2 cellular contexts compared by ENCODE assay signal in the genomic region with DNA sequence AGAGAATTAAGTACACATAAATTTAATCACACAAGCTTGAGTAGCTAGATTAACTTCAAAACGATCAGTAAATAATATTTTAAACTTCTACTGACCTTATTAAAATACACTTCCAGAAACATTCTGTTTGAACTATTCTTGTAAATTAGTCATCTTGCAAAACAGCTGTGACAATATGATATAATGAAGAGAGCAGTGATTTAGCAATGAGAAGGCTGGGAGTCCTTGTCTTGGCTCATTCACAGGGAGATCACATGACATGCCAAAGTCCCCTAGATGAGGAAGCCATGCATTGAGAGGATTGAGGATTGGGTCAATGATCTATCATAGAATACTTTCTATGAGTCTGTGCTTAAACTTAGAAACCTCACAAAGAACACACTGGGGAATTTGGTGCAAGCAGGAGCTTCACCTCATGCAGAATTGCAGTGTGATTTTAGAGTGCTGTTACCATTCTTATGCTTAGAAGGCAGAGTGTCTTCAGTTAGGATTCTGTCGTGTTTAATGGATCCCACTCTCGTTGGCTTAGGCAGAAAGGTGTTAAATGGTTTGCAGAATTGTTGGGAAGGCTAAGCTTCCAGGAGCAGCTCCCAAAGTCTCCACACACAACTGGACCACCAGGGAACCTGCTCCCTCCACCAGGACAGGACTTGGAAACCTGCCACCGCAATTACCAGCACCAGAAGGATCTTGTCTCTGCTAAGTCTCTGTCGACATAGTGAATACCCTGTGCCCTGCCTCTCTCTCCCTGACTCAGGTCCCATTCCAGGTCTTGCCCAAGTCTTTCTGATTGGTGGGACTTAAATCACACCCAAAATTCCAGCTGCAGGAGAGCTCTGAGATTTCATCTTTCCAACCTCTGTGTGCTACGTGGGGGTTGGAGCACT.
A peak's percentile ranks its signal among the peaks of the same experiment; 100 is the strongest.
TF ChIP-seq lines count a peak whose summit lies in the region.

No MANE protein-coding gene starts in this region.

TF ChIP-seq in endothelial cell of umbilical vein, 7 proteins besides CTCF, POLR2A, EP300 and RAD21 (continued from another document):
- TF ChIP-seq JUN (IDR thresholded peaks at IDR 0.05; ENCODE audit: borderline replicate concordance, insufficient read depth, insufficient read length, low read depth) (no peak), MYC (IDR thresholded peaks at IDR 0.05; ENCODE audit: low read depth, low read length) (no peak), EZH2 (IDR thresholded peaks at IDR 0.05; ENCODE audit: borderline replicate concordance, low read depth, low read length, severe bottlenecking) (no peak), FOS (IDR thresholded peaks at IDR 0.05; ENCODE audit: borderline replicate concordance, insufficient read depth, low read length) (no peak)

TF ChIP-seq in liver, 16 proteins besides CTCF, POLR2A, EP300 and RAD21 (continued from another document):
- TF ChIP-seq, protein P1, sequence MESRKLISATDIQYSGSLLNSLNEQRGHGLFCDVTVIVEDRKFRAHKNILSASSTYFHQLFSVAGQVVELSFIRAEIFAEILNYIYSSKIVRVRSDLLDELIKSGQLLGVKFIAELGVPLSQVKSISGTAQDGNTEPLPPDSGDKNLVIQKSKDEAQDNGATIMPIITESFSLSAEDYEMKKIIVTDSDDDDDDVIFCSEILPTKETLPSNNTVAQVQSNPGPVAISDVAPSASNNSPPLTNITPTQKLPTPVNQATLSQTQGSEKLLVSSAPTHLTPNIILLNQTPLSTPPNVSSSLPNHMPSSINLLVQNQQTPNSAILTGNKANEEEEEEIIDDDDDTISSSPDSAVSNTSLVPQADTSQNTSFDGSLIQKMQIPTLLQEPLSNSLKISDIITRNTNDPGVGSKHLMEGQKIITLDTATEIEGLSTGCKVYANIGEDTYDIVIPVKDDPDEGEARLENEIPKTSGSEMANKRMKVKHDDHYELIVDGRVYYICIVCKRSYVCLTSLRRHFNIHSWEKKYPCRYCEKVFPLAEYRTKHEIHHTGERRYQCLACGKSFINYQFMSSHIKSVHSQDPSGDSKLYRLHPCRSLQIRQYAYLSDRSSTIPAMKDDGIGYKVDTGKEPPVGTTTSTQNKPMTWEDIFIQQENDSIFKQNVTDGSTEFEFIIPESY (IDR thresholded peaks at IDR 0.05), result peak; percentile 19
- TF ChIP-seq EGR1 (IDR thresholded peaks at IDR 0.05; ENCODE audit: low read depth in 2 of 2) (no peak), HNF4A (conservative IDR thresholded peaks at IDR 0.05) (peak; percentile 75 to 80), JUND (IDR thresholded peaks at IDR 0.05) (peak in 1 of 2 donors; percentile 59), FOXA1 (IDR thresholded peaks at IDR 0.05) (no peak), TAF1 (conservative IDR thresholded peaks at IDR 0.05) (no peak), GABPA (IDR thresholded peaks at IDR 0.05 in 1 of 2, conservative IDR thresholded peaks at IDR 0.05 in 1 of 2) (no peak), FOXA2 (IDR thresholded peaks at IDR 0.05) (peak; percentile 17), NR2F2 (IDR thresholded peaks at IDR 0.05) (no peak), HNF4G (IDR thresholded peaks at IDR 0.05) (no peak), YY1 (IDR thresholded peaks at IDR 0.05) (peak; percentile 63), RXRA (IDR thresholded peaks at IDR 0.05) (peak; percentile 46 to 79)
- TF ChIP-seq, protein P2, sequence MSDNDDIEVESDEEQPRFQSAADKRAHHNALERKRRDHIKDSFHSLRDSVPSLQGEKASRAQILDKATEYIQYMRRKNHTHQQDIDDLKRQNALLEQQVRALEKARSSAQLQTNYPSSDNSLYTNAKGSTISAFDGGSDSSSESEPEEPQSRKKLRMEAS (IDR thresholded peaks at IDR 0.05), result peak; percentile 18
- TF ChIP-seq, protein P3, sequence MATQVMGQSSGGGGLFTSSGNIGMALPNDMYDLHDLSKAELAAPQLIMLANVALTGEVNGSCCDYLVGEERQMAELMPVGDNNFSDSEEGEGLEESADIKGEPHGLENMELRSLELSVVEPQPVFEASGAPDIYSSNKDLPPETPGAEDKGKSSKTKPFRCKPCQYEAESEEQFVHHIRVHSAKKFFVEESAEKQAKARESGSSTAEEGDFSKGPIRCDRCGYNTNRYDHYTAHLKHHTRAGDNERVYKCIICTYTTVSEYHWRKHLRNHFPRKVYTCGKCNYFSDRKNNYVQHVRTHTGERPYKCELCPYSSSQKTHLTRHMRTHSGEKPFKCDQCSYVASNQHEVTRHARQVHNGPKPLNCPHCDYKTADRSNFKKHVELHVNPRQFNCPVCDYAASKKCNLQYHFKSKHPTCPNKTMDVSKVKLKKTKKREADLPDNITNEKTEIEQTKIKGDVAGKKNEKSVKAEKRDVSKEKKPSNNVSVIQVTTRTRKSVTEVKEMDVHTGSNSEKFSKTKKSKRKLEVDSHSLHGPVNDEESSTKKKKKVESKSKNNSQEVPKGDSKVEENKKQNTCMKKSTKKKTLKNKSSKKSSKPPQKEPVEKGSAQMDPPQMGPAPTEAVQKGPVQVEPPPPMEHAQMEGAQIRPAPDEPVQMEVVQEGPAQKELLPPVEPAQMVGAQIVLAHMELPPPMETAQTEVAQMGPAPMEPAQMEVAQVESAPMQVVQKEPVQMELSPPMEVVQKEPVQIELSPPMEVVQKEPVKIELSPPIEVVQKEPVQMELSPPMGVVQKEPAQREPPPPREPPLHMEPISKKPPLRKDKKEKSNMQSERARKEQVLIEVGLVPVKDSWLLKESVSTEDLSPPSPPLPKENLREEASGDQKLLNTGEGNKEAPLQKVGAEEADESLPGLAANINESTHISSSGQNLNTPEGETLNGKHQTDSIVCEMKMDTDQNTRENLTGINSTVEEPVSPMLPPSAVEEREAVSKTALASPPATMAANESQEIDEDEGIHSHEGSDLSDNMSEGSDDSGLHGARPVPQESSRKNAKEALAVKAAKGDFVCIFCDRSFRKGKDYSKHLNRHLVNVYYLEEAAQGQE (IDR thresholded peaks at IDR 0.05), result no peak
- TF ChIP-seq, protein P4, sequence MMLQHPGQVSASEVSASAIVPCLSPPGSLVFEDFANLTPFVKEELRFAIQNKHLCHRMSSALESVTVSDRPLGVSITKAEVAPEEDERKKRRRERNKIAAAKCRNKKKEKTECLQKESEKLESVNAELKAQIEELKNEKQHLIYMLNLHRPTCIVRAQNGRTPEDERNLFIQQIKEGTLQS (IDR thresholded peaks at IDR 0.05), result peak; percentile 44
